Comparison of ENCODE assay signal across 13 cellular contexts in the genomic region with DNA sequence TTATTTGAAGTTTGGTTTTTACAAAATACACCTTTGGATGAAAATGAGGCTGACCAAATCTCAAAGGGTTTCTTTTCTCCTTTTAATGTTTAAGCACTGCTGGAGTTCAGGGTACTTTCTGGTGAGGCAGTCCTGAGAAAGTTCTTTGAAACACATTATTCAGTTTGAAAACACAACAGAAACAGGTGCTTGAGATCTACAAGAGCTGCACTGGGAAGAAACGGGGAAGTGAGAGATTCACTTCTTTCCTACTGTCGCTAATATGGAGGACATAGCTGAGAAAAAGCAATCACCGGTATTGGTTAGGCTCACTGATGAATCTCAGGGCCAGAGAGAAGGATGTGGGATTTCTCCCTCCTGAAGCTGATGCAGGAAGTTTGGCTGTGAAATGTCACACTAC. TPM values are rescaled to one million over a fixed set of nuclear protein-coding genes. Genes with fewer than 3 reads are reported as not detected.
DNase-seq lines count a peak whose midpoint lies in the region; ATAC-seq, FAIRE-seq and TF ChIP-seq lines count a peak whose summit lies in the region.
"Had no signal": no experiment of that assay in that cellular context is flagged by ENCODE, and none has a peak within 500 bp of the region (broad histone marks: within the 10 kb centered on the region; RNA-seq: fewer than 3 reads in every experiment).

No MANE protein-coding gene starts in this region.

- DNase-seq in GM12878 (ENCODE audit: low read depth, low spot score) (peak; percentile 87), HK-2 (ENCODE audit: unreplicated experiment) (no peak), C1 segment of cervical spinal cord (lab: John Stamatoyannopoulos, UW) (no peak), substantia nigra (lab: John Stamatoyannopoulos, UW) (no peak), aorta (no peak)
- DNase-seq: activated T-cell treated with anti-CD3 and anti-CD28 coated beads, Interleukin-2, amount 50 U/mL, for 4 hours; cerebellar nuclear complex; GM23248; NK-92 treated with Interleukin-12 subunit alpha and Interleukin-12 subunit beta, amount 100 ng/mL, for 24 hours; psoas muscle had no signal

- BruUV-seq in GM12878 (replicated peaks; lab: Mats Ljungman, UMichigan): no TSS peak

- H3K4me3 ChIP-seq in GM12878 (no peak overlapping the region), aorta (ENCODE audit: low read length in 2 of 2) (no peak overlapping the region)
- H3K4me3 ChIP-seq: GM23248, psoas muscle had no signal

- H3K27ac ChIP-seq in GM12878 (ENCODE audit: control insufficient read depth, insufficient read depth) (peak overlapping the region; percentile 97), substantia nigra (ENCODE audit: low read depth, low read length, poor library complexity, severe bottlenecking) (no peak overlapping the region), aorta (ENCODE audit: low read depth in 1 of 2, low read length in 2 of 2) (no peak overlapping the region)
- H3K27ac ChIP-seq: GM23248, psoas muscle had no signal

- no peaks in the 10 kb centered on the region for H4K20me1 ChIP-seq in GM12878 (ENCODE audit: control insufficient read depth, insufficient read depth)

- TF ChIP-seq CTCF in GM12878 (IDR thresholded peaks at IDR 0.05 in 2 of 3, conservative IDR thresholded peaks at IDR 0.05 in 1 of 3; ENCODE audit: control insufficient read depth in 2 of 3, extremely low read depth in 1 of 3, insufficient read depth in 1 of 3, low read depth in 3 of 3, low read length in 3 of 3): no peak

- CTCF ChIA-PET in GM12878 (lab: Yijun Ruan, JAX): interaction anchor here (1.0 to 4.1 kb wide), 9 partner anchors 10 to 61 kb away, joined by 3 to 47 read pairs (median 8); no protein-coding TSS in a partner anchor

- no peak for TF ChIP-seq POLR2A in GM12878 (IDR thresholded peaks at IDR 0.05; ENCODE audit: low read depth, low read length)

- no peaks in the 10 kb centered on the region for H3K36me3 ChIP-seq in GM12878 (ENCODE audit: control insufficient read depth in 2 of 2, insufficient read depth in 2 of 2, low read length in 1 of 2)
- H3K36me3 ChIP-seq in aorta (ENCODE audit: control insufficient read depth in 1 of 2, insufficient read depth in 2 of 2, low read length in 1 of 2): no peaks in the 10 kb centered on the region

- H3K9ac ChIP-seq in GM12878 (ENCODE audit: control insufficient read depth, insufficient read depth, low read length): peak overlapping the region; percentile 55
- H3K9ac ChIP-seq: GM23248 had no signal

- H3K9me3 ChIP-seq in GM12878 (replicated peaks; ENCODE audit: control insufficient read depth, insufficient read depth, low read length) (peaks cover 2% of the 10 kb centered on the region; the same call in 2 of the 3 replicates), aorta (ENCODE audit: control insufficient read depth, low read length) (peaks cover 3% of the 10 kb centered on the region)

- intact Hi-C loops in GM12878 (cut with micrococcal nuclease; ENCODE audit: unreplicated experiment): loop anchor here (1.0 to 2.0 kb wide), 3 partner anchors 18 to 55 kb away; a partner anchor contains a TSS
- intact Hi-C loops in aorta (cut with DNase I): no loop called here

- TF ChIP-seq RAD21 in GM12878 (IDR thresholded peaks at IDR 0.05; ENCODE audit: insufficient read depth, low read depth, low read length): no peak

- in situ Hi-C loops in GM12878 (cut with MboI): no loop called here

- TF ChIP-seq EP300 in GM12878 (IDR thresholded peaks at IDR 0.05; ENCODE audit: borderline replicate concordance in 1 of 2, control insufficient read depth in 1 of 2, low read depth in 2 of 2, low read length in 2 of 2): peak in 1 of 2 experiments; percentile 89; a peak in 1 of 4 replicates

- ATAC-seq in GM18873 (IDR thresholded peaks at IDR 0.05; ENCODE audit: low FRiP score, unreplicated experiment): peak; percentile 89
- ATAC-seq in GM21619 (IDR thresholded peaks at IDR 0.05; ENCODE audit: unreplicated experiment): peak; percentile 93
- ATAC-seq in HG03108 (IDR thresholded peaks at IDR 0.05; ENCODE audit: unreplicated experiment): peak; percentile 90
- peak; percentile 87 for ATAC-seq in GM12878
- ATAC-seq in aorta (ENCODE audit: low FRiP score): no peak
- ATAC-seq: activated T-cell treated with anti-CD3 and anti-CD28 coated beads, Interleukin-2, amount 50 U/mL, for 4 hours; psoas muscle had no signal

- POLR2A ChIA-PET in GM12878 (lab: Charles Lee): interaction anchor here (0.7 to 1.9 kb wide), 7 partner anchors 12 to 142 kb away, joined by 3 to 8 read pairs (median 3); no protein-coding TSS in a partner anchor

- H3K4me1 ChIP-seq in GM12878 (ENCODE audit: control insufficient read depth, insufficient read depth, low read length) (peaks cover 40% of the 10 kb centered on the region), aorta (ENCODE audit: control insufficient read depth in 1 of 2, insufficient read depth in 2 of 2, low read length in 2 of 2) (no peaks in the 10 kb centered on the region)
- H3K4me1 ChIP-seq: psoas muscle had no signal

- no peaks in the 10 kb centered on the region for H3K79me2 ChIP-seq in GM12878 (ENCODE audit: control insufficient read depth, insufficient read depth, low read length)

- SMC1A ChIA-PET in GM12878 (lab: Charles Lee; ENCODE audit: uncharacterized antibody, unreplicated experiment): interaction anchor here (0.6 to 4.5 kb wide), 24 partner anchors 10 to 1094 kb away, joined by 3 to 109 read pairs (median 8); no protein-coding TSS in a partner anchor

- peak overlapping the region; percentile 86 for H3K4me2 ChIP-seq in GM12878 (ENCODE audit: control insufficient read depth, insufficient read depth)

- H3K27me3 ChIP-seq in GM12878 (replicated peaks in 1 of 2; ENCODE audit: control insufficient read depth in 2 of 2, insufficient read depth in 2 of 2, low read length in 1 of 2): no peaks in the 10 kb centered on the region
- H3K27me3 ChIP-seq in aorta (ENCODE audit: control insufficient read depth in 1 of 2, insufficient read depth in 2 of 2, low read length in 1 of 2): no peaks in the 10 kb centered on the region

- FAIRE-seq in GM12878 (lab: Jason Lieb, UNC): peak; percentile 98

- WGBS in GM12878 (ENCODE audit: insufficient coverage, insufficient replicate concordance, low lambda C conversion rate, missing lambda C conversion rate): 0% methylated on average over 3 of the region's 3 CpGs
- WGBS in aorta, 2 donors: 57 to 84% methylated on average over 3 of the region's 3 CpGs

- RAD21 ChIA-PET in GM12878 (lab: Charles Lee; ENCODE audit: unreplicated experiment): interaction anchor here (0.7 to 2.7 kb wide), 22 partner anchors 14 to 421 kb away, joined by 3 to 60 read pairs (median 6); a partner anchor contains a TSS

- H2AFZ ChIP-seq in GM12878 (ENCODE audit: control insufficient read depth, low read depth, low read length): peak overlapping the region; percentile 92
- H2AFZ ChIP-seq: GM23248 had no signal

TF ChIP-seq in GM12878, 131 proteins besides CTCF, POLR2A, EP300 and RAD21 (continues in another document):
- TF ChIP-seq ZNF274 (IDR thresholded peaks at IDR 0.05; ENCODE audit: insufficient read depth, insufficient read length) (no peak), CREM (IDR thresholded peaks at IDR 0.05; ENCODE audit: low read depth) (peak; percentile 41; the same call in 1 of the 2 replicates), MEF2B (IDR thresholded peaks at IDR 0.05; ENCODE audit: partially characterized antibody, poor library complexity, severe bottlenecking) (peak; percentile 76), BACH1 (IDR thresholded peaks at IDR 0.05; ENCODE audit: borderline replicate concordance) (no peak), BMI1 (IDR thresholded peaks at IDR 0.05; ENCODE audit: borderline replicate concordance) (peak; percentile 43; the same call in 1 of the 2 replicates)
- TF ChIP-seq, protein P1, sequence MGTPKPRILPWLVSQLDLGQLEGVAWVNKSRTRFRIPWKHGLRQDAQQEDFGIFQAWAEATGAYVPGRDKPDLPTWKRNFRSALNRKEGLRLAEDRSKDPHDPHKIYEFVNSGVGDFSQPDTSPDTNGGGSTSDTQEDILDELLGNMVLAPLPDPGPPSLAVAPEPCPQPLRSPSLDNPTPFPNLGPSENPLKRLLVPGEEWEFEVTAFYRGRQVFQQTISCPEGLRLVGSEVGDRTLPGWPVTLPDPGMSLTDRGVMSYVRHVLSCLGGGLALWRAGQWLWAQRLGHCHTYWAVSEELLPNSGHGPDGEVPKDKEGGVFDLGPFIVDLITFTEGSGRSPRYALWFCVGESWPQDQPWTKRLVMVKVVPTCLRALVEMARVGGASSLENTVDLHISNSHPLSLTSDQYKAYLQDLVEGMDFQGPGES (IDR thresholded peaks at IDR 0.05): no peak

RNA-seq across cellular contexts. Expression of a gene that starts 22.9 kb away (rescaled TPM):
- 3.6 TPM in 2 replicates for total RNA-seq in GM12878 (2013; cell fraction: nucleolus; rRNA removed)
- total RNA-seq in GM12878 (2014; rRNA removed) (4.7 and 6.0 TPM in 2 replicates), GM12878 (2014; rRNA removed; fragmentation: Illumina TruSeq; extraction: Trizol) (5.5 and 5.9 TPM in 2 replicates), GM12878 (2021) (6.0 and 6.2 TPM in 2 replicates), aorta (1 to 10 TPM; 6.2 to 7.3 TPM)
- polyA plus RNA-seq in GM12878 (2011; ENCODE audit: low read depth): 2.2 TPM
- polyA plus RNA-seq in GM12878 (2011; rRNA removed) (10.3 and 18.0 TPM in 2 replicates), GM12878 (2014; fragmentation: Illumina TruSeq; extraction: Trizol) (6.3 and 9.2 TPM in 2 replicates), GM12878 (2014; fragmentation: Nextera tagmentation; extraction: Ambion mirVana) (1 to 10 TPM; 1.6 to 1.8 TPM), GM12878 (2014; rRNA removed) (3.1 and 3.8 TPM in 2 replicates), GM12878 (2016; fragmentation: Nextera tagmentation; extraction: Ambion mirVana) (1 to 10 TPM in 1 of 2 experiments, under 1 TPM in 1; 0.38 to 1.6 TPM), aorta (1 to 10 TPM; 1.5 to 2.0 TPM)
- polyA plus RNA-seq in GM12878 (2011; cell fraction: cytosol; rRNA removed): 3.3 and 3.7 TPM in 2 replicates
- polyA plus RNA-seq in GM12878 (2011; cell fraction: nucleus; rRNA removed): 4.2 TPM in 2 replicates
- polyA plus RNA-seq in GM12878 (2012): 3.9 and 4.2 TPM in 2 replicates
- polyA minus RNA-seq in GM12878 (2011; rRNA and poly(A)+ RNA removed): 12.0 and 17.3 TPM in 2 replicates
- 4.7 and 6.0 TPM in 2 replicates for polyA minus RNA-seq in GM12878 (2011; cell fraction: cytosol; rRNA and poly(A)+ RNA removed)
- 5.8 and 8.3 TPM in 2 replicates for polyA minus RNA-seq in GM12878 (2011; cell fraction: nucleus; rRNA and poly(A)+ RNA removed)
